In genomic region chr2:36387258-36387916, GRCh38 we compare ENCODE assay signal across 16 cellular contexts. TPM values are rescaled to one million over a fixed set of nuclear protein-coding genes. Genes with fewer than 3 reads are reported as not detected.
A peak's percentile ranks its signal among the peaks of the same experiment; 100 is the strongest.
DNase-seq lines count a peak whose midpoint lies in the region; ATAC-seq and TF ChIP-seq lines count a peak whose summit lies in the region.
"Had no signal": no experiment of that assay in that cellular context is flagged by ENCODE, and none has a peak within 500 bp of the region (broad histone marks: within the 10 kb centered on the region; RNA-seq: fewer than 3 reads in every experiment).

No MANE protein-coding gene starts in this region.

- peaks cover 8 to 24% (median 19%) of the 10 kb centered on the region in 10 experiments for H3K4me1 ChIP-seq in BLaER1 treated with 17β-estradiol and CSF1 and Interleukin-3, amounts not matched to agents 10 nM and 100 nM
- H3K4me1 ChIP-seq in PC-3 (ENCODE audit: insufficient read depth, low read length), result peaks cover 31% of the 10 kb centered on the region

- no peak for TF ChIP-seq CTCF in PC-3 (conservative IDR thresholded peaks at IDR 0.05; ENCODE audit: low read depth, low read length)

- H3K9me3 ChIP-seq in BLaER1 treated with 17β-estradiol and CSF1 and Interleukin-3, amounts not matched to agents 10 nM and 100 nM (replicated peaks in 1 of 11), result no peaks in the 10 kb centered on the region
- no peaks in the 10 kb centered on the region for H3K9me3 ChIP-seq in PC-3 (ENCODE audit: low read length)
- H3K9me3 ChIP-seq: heart left ventricle had no signal

- CTCF ChIA-PET in PC-3 (lab: Charles Lee), result no interaction called here
- CTCF ChIA-PET in activated CD4-positive, alpha-beta memory T cell treated with anti-CD3 and anti-CD28 coated beads for 36 hours (lab: Charles Lee), result interaction anchor here (0.6 kb wide), 1 partner anchor 112 kb away, joined by 3 read pairs; no protein-coding TSS in a partner anchor

- H3K4me2 ChIP-seq in BLaER1 treated with 17β-estradiol and CSF1 and Interleukin-3, amounts not matched to agents 10 nM and 100 nM, result peak overlapping the region; percentile 20 to 66 (median 55); a peak in 21 of 22 replicates
- H3K4me2 ChIP-seq in PC-3 (ENCODE audit: low read length), result 0 out of 2 replicates have a peak overlapping the region, but pooled peaks have one; percentile 16

- H3K4me3 ChIP-seq in BLaER1 treated with 17β-estradiol and CSF1 and Interleukin-3, amounts not matched to agents 10 nM and 100 nM, result no peak overlapping the region
- H3K4me3 ChIP-seq in PC-3 (ENCODE audit: low read length), result no peak overlapping the region
- H3K4me3 ChIP-seq: heart left ventricle had no signal

- peak overlapping the region in 1 of 6 donors; percentile 58 for H3K27ac Mint-ChIP-seq in immature natural killer cell
- H3K27ac Mint-ChIP-seq in activated CD4-positive, alpha-beta memory T cell treated with anti-CD3 and anti-CD28 coated beads for 36 hours, result no peak overlapping the region
- H3K27ac Mint-ChIP-seq: T-helper 2 cell treated with Interferon-gamma antibody and Interleukin-4, amounts not matched to agents 5 μg/mL and 100 μg/mL, for 36 hours had no signal

- H3K4me3 Mint-ChIP-seq in immature natural killer cell, result peak overlapping the region in 3 of 5 donors; percentile 4 to 41 (median 33)
- no peak overlapping the region for H3K4me3 Mint-ChIP-seq in activated CD4-positive, alpha-beta memory T cell treated with anti-CD3 and anti-CD28 coated beads for 36 hours
- H3K4me3 Mint-ChIP-seq: T-helper 2 cell treated with Interferon-gamma antibody and Interleukin-4, amounts not matched to agents 5 μg/mL and 100 μg/mL, for 36 hours had no signal

- BruUV-seq in PC-3 (replicated peaks; lab: Mats Ljungman, UMichigan), result no TSS peak

- H3K4me1 Mint-ChIP-seq in immature natural killer cell, result peaks cover 14 to 20% of the 10 kb centered on the region in 2 donors
- peaks cover 7% of the 10 kb centered on the region for H3K4me1 Mint-ChIP-seq in activated CD4-positive, alpha-beta memory T cell treated with anti-CD3 and anti-CD28 coated beads for 36 hours (ENCODE audit: low read depth)

- peaks cover 91% of the 10 kb centered on the region for H3K79me2 ChIP-seq in PC-3 (ENCODE audit: low read length)

- H4K20me1 ChIP-seq in BLaER1 treated with 17β-estradiol and CSF1 and Interleukin-3, amounts not matched to agents 10 nM and 100 nM, result peaks cover 0 to 28% (median 0%) of the 10 kb centered on the region in 11 experiments; a peak in 5 of 22 replicates
- H4K20me1 ChIP-seq in PC-3 (ENCODE audit: low read length), result peaks cover 5% of the 10 kb centered on the region; the same call in 1 of the 2 replicates

- intact Hi-C loops in PC-3 (cut with micrococcal nuclease), result no loop called here
- intact Hi-C loops in activated CD4-positive, alpha-beta memory T cell treated with anti-CD3 and anti-CD28 coated beads for 36 hours (cut with micrococcal nuclease), result no loop called here

- no peaks in the 10 kb centered on the region for H3K9me2 ChIP-seq in PC-3 (replicated peaks; ENCODE audit: low read length)

- H3K27me3 ChIP-seq in BLaER1 treated with 17β-estradiol and CSF1 and Interleukin-3, amounts not matched to agents 10 nM and 100 nM, result no peaks in the 10 kb centered on the region
- no peaks in the 10 kb centered on the region for H3K27me3 ChIP-seq in PC-3 (ENCODE audit: low read length)
- H3K27me3 ChIP-seq: heart left ventricle had no signal

- DNase-seq in PC-3 (no peak), immature natural killer cell (peak; percentile 5 to 11 (median 6)), NCI-H2107 (lab: John Stamatoyannopoulos, UW) (no peak), SIG-M5 treated with dmso at 0.1 percent for 504 hours (lab: John Stamatoyannopoulos, UW; ENCODE audit: unreplicated experiment) (no peak)
- DNase-seq in activated effector memory CD4-positive, alpha-beta T cell treated with Interleukin-2 at 50 U/mL for 16 hours, result no peak
- DNase-seq in activated CD4-positive, alpha-beta memory T cell treated with anti-CD3 and anti-CD28 coated beads for 36 hours, result no peak
- DNase-seq: anterior cingulate cortex; heart left ventricle; NCI-H2081; occipital lobe; stimulated activated CD4-positive, alpha-beta T cell treated with anti-CD3 and anti-CD28 coated beads, Interleukin-15, amount 100 ng/mL, for 24 hours had no signal

- no peaks in the 10 kb centered on the region for H3K9me3 Mint-ChIP-seq in immature natural killer cell
- H3K9me3 Mint-ChIP-seq in activated CD4-positive, alpha-beta memory T cell treated with anti-CD3 and anti-CD28 coated beads for 36 hours, result no peaks in the 10 kb centered on the region
- H3K9me3 Mint-ChIP-seq: T-helper 2 cell treated with Interferon-gamma antibody and Interleukin-4, amounts not matched to agents 5 μg/mL and 100 μg/mL, for 36 hours had no signal

- no peak overlapping the region for H3K9ac ChIP-seq in BLaER1 treated with 17β-estradiol and CSF1 and Interleukin-3, amounts not matched to agents 10 nM and 100 nM
- H3K9ac ChIP-seq in PC-3 (ENCODE audit: low read length), result no peak overlapping the region

- no peaks in the 10 kb centered on the region for H3F3A ChIP-seq in PC-3 (ENCODE audit: low read length, unreplicated experiment)

- POLR2A ChIA-PET in PC-3 (lab: Charles Lee; ENCODE audit: unreplicated experiment), result no interaction called here
- POLR2A ChIA-PET in activated CD4-positive, alpha-beta memory T cell treated with anti-CD3 and anti-CD28 coated beads for 36 hours (lab: Charles Lee), result no interaction called here

- peaks cover 0 to 5% (median 0%) of the 10 kb centered on the region in 3 donors for H3K27me3 Mint-ChIP-seq in immature natural killer cell (ENCODE audit: low read depth in 3 of 3)
- H3K27me3 Mint-ChIP-seq in activated CD4-positive, alpha-beta memory T cell treated with anti-CD3 and anti-CD28 coated beads for 36 hours, result peaks cover 5% of the 10 kb centered on the region

- ATAC-seq in GM21381 (IDR thresholded peaks at IDR 0.05; ENCODE audit: unreplicated experiment) (peak; percentile 54), PC-3 (no peak)
- ATAC-seq: HCT116, heart left ventricle had no signal

- peaks cover 0 to 4% (median 0%) of the 10 kb centered on the region in 3 donors for H3K36me3 Mint-ChIP-seq in immature natural killer cell
- H3K36me3 Mint-ChIP-seq in activated CD4-positive, alpha-beta memory T cell treated with anti-CD3 and anti-CD28 coated beads for 36 hours, result no peaks in the 10 kb centered on the region
- H3K36me3 Mint-ChIP-seq: CD14-positive monocyte had no signal

- H2AFZ ChIP-seq in PC-3 (ENCODE audit: low read length), result no peak overlapping the region

- H3K36me3 ChIP-seq in BLaER1 treated with 17β-estradiol and CSF1 and Interleukin-3, amounts not matched to agents 10 nM and 100 nM, result peaks cover 0 to 19% (median 2%) of the 10 kb centered on the region in 11 experiments; a peak in 4 of 22 replicates
- H3K36me3 ChIP-seq in PC-3 (ENCODE audit: low read depth, low read length), result peaks cover 7% of the 10 kb centered on the region; the same call in 1 of the 2 replicates

- peak overlapping the region in 3 of 11 experiments; percentile 11 to 23 (median 17); a peak in 5 of 22 replicates for H3K27ac ChIP-seq in BLaER1 treated with 17β-estradiol and CSF1 and Interleukin-3, amounts not matched to agents 10 nM and 100 nM
- peak overlapping the region; percentile 4; the same call in 1 of the 2 replicates for H3K27ac ChIP-seq in PC-3 (ENCODE audit: low read length)

RNA-seq across cellular contexts. Expression of gene CRIM1, which starts 31.8 kb away (rescaled TPM):
- total RNA-seq in PC-3 (2014; rRNA removed), result 70.7 and 85.7 TPM in 2 replicates
- polyA plus RNA-seq in immature natural killer cell, result 1 to 10 TPM; 1.9 to 3.3 (median 3.0) TPM
- 1 to 10 TPM; 5.3 to 5.5 TPM for total RNA-seq in activated CD4-positive, alpha-beta memory T cell treated with anti-CD3 and anti-CD28 coated beads for 36 hours

Comparison
In these comparisons a context has a peak if more than half of its experiments do, and no peak if none do; other contexts are left out.
1. DNase-seq: peak in immature natural killer cell (3 of 3); none in PC-3 (single experiment), NCI-H2107 (single experiment), SIG-M5 treated with dmso at 0.1 percent for 504 hours (single experiment), activated effector memory CD4-positive, alpha-beta T cell treated with Interleukin-2 at 50 U/mL for 16 hours (single experiment) and activated CD4-positive, alpha-beta memory T cell treated with anti-CD3 and anti-CD28 coated beads for 36 hours (single experiment).
2. RNA of gene CRIM1, which starts 31.8 kb away (total RNA-seq): 70.7 to 85.7 TPM in PC-3; 5.3 to 5.5 TPM in activated CD4-positive, alpha-beta memory T cell treated with anti-CD3 and anti-CD28 coated beads for 36 hours; every median in the first group is over 10 times any median in the second.